In the genomic region with DNA sequence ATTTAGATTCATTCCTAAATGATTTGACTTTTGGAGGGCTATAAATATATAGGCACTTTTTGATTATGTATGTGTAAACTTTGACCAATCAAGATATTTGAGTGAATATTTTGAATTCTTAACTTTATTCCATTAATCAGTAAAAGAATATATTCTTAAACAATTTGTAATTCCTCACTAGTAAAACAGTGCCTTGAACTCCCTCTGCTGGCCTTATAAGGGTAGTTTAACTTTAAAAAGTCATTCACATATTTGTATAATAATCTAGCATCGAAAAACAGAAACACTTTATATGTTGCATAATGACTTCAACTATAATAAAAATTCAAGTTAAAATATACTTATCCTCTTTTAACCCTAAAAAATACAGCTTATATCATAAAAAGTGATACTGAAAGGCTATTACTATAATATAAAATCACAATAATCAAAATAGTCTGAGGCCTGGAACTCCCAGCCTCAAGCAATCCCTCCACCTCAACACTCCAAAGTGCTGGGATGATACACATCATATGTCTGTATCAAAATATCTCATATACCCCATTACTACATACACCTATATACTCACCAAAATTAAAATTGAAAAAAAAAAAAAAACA, we compare ENCODE assay signal across 1 cellular context.
TF ChIP-seq lines count a peak whose summit lies in the region.

No MANE protein-coding gene starts in this region.

TF ChIP-seq in HepG2, 621 proteins besides CTCF, POLR2A, EP300 and RAD21:
- no peak for TF ChIP-seq ZNF678 (CRISPR knock-in tag; IDR thresholded peaks at IDR 0.05)
- TF ChIP-seq ZMYM4 (CRISPR knock-in tag; IDR thresholded peaks at IDR 0.05): no peak
- no peak for TF ChIP-seq THAP7 (CRISPR knock-in tag; IDR thresholded peaks at IDR 0.05)
- peak; percentile 63 for TF ChIP-seq STAG1 (CRISPR knock-in tag; IDR thresholded peaks at IDR 0.05)
- peak; percentile 17; the same call in 1 of the 2 replicates for TF ChIP-seq SMC3 (IDR thresholded peaks at IDR 0.05; ENCODE audit: low read length)
TF ChIP-seq in HepG2: peak in this region for 2.
